In the genomic region with DNA sequence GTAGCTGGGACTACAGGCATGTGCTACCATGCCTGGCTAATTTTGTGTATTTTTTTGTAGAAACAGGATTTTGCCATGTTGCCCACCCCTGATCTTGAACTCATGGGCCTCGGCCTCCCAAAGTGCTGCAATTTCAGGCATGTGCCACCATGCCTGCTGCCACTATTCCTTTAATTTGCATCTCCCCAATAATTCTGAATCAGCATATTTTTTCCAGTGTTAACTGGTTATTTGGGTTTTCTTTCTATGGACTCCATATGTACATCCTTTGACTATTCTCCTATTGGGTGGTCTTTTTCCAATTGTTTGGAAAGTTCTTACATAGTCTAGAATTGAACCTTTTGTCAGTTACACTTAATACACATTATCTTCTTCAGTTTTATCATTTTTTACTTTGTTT, we compare ENCODE assay signal across 1 cellular context.
TF ChIP-seq lines count a peak whose summit lies in the region.

No MANE protein-coding gene starts in this region.

TF ChIP-seq in GM12878, 131 proteins besides CTCF, POLR2A, EP300 and RAD21 (continued from another document):
- TF ChIP-seq, protein P1, sequence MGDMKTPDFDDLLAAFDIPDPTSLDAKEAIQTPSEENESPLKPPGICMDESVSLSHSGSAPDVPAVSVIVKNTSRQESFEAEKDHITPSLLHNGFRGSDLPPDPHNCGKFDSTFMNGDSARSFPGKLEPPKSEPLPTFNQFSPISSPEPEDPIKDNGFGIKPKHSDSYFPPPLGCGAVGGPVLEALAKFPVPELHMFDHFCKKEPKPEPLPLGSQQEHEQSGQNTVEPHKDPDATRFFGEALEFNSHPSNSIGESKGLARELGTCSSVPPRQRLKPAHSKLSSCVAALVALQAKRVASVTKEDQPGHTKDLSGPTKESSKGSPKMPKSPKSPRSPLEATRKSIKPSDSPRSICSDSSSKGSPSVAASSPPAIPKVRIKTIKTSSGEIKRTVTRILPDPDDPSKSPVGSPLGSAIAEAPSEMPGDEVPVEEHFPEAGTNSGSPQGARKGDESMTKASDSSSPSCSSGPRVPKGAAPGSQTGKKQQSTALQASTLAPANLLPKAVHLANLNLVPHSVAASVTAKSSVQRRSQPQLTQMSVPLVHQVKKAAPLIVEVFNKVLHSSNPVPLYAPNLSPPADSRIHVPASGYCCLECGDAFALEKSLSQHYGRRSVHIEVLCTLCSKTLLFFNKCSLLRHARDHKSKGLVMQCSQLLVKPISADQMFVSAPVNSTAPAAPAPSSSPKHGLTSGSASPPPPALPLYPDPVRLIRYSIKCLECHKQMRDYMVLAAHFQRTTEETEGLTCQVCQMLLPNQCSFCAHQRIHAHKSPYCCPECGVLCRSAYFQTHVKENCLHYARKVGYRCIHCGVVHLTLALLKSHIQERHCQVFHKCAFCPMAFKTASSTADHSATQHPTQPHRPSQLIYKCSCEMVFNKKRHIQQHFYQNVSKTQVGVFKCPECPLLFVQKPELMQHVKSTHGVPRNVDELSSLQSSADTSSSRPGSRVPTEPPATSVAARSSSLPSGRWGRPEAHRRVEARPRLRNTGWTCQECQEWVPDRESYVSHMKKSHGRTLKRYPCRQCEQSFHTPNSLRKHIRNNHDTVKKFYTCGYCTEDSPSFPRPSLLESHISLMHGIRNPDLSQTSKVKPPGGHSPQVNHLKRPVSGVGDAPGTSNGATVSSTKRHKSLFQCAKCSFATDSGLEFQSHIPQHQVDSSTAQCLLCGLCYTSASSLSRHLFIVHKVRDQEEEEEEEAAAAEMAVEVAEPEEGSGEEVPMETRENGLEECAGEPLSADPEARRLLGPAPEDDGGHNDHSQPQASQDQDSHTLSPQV (IDR thresholded peaks at IDR 0.05): no peak
- TF ChIP-seq, protein P2, sequence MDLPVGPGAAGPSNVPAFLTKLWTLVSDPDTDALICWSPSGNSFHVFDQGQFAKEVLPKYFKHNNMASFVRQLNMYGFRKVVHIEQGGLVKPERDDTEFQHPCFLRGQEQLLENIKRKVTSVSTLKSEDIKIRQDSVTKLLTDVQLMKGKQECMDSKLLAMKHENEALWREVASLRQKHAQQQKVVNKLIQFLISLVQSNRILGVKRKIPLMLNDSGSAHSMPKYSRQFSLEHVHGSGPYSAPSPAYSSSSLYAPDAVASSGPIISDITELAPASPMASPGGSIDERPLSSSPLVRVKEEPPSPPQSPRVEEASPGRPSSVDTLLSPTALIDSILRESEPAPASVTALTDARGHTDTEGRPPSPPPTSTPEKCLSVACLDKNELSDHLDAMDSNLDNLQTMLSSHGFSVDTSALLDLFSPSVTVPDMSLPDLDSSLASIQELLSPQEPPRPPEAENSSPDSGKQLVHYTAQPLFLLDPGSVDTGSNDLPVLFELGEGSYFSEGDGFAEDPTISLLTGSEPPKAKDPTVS (IDR thresholded peaks at IDR 0.05; ENCODE audit: low read depth, low read length): no peak
- TF ChIP-seq, protein P3, sequence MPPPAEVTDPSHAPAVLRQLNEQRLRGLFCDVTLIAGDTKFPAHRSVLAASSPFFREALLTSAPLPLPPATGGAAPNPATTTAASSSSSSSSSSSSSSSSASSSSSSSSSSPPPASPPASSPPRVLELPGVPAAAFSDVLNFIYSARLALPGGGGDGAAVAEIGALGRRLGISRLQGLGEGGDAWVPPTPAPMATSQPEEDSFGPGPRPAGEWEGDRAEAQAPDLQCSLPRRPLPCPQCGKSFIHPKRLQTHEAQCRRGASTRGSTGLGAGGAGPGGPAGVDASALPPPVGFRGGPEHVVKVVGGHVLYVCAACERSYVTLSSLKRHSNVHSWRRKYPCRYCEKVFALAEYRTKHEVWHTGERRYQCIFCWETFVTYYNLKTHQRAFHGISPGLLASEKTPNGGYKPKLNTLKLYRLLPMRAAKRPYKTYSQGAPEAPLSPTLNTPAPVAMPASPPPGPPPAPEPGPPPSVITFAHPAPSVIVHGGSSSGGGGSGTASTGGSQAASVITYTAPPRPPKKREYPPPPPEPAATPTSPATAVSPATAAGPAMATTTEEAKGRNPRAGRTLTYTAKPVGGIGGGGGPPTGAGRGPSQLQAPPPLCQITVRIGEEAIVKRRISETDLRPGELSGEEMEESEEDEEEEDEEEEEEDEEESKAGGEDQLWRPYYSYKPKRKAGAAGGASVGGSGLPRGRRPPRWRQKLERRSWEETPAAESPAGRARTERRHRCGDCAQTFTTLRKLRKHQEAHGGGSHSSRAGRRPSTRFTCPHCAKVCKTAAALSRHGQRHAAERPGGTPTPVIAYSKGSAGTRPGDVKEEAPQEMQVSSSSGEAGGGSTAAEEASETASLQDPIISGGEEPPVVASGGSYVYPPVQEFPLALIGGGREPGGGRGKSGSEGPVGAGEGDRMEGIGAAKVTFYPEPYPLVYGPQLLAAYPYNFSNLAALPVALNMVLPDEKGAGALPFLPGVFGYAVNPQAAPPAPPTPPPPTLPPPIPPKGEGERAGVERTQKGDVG (CRISPR knock-in tag; IDR thresholded peaks at IDR 0.05): no peak
- TF ChIP-seq BHLHE40 (IDR thresholded peaks at IDR 0.05; ENCODE audit: borderline replicate concordance in 1 of 2, low read depth in 2 of 2, low read length in 1 of 2) (no peak), FOXK2 (IDR thresholded peaks at IDR 0.05) (no peak), NR2F1 (conservative IDR thresholded peaks at IDR 0.05) (no peak), SREBF1 (IDR thresholded peaks at IDR 0.05; ENCODE audit: low read length) (no peak), LARP7 (IDR thresholded peaks at IDR 0.05) (no peak), TCF7 (IDR thresholded peaks at IDR 0.05; ENCODE audit: borderline replicate concordance) (no peak)
- TF ChIP-seq, protein P4, sequence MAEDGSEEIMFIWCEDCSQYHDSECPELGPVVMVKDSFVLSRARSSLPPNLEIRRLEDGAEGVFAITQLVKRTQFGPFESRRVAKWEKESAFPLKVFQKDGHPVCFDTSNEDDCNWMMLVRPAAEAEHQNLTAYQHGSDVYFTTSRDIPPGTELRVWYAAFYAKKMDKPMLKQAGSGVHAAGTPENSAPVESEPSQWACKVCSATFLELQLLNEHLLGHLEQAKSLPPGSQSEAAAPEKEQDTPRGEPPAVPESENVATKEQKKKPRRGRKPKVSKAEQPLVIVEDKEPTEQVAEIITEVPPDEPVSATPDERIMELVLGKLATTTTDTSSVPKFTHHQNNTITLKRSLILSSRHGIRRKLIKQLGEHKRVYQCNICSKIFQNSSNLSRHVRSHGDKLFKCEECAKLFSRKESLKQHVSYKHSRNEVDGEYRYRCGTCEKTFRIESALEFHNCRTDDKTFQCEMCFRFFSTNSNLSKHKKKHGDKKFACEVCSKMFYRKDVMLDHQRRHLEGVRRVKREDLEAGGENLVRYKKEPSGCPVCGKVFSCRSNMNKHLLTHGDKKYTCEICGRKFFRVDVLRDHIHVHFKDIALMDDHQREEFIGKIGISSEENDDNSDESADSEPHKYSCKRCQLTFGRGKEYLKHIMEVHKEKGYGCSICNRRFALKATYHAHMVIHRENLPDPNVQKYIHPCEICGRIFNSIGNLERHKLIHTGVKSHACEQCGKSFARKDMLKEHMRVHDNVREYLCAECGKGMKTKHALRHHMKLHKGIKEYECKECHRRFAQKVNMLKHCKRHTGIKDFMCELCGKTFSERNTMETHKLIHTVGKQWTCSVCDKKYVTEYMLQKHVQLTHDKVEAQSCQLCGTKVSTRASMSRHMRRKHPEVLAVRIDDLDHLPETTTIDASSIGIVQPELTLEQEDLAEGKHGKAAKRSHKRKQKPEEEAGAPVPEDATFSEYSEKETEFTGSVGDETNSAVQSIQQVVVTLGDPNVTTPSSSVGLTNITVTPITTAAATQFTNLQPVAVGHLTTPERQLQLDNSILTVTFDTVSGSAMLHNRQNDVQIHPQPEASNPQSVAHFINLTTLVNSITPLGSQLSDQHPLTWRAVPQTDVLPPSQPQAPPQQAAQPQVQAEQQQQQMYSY (CRISPR knock-in tag; IDR thresholded peaks at IDR 0.05): no peak
- TF ChIP-seq, protein P5, sequence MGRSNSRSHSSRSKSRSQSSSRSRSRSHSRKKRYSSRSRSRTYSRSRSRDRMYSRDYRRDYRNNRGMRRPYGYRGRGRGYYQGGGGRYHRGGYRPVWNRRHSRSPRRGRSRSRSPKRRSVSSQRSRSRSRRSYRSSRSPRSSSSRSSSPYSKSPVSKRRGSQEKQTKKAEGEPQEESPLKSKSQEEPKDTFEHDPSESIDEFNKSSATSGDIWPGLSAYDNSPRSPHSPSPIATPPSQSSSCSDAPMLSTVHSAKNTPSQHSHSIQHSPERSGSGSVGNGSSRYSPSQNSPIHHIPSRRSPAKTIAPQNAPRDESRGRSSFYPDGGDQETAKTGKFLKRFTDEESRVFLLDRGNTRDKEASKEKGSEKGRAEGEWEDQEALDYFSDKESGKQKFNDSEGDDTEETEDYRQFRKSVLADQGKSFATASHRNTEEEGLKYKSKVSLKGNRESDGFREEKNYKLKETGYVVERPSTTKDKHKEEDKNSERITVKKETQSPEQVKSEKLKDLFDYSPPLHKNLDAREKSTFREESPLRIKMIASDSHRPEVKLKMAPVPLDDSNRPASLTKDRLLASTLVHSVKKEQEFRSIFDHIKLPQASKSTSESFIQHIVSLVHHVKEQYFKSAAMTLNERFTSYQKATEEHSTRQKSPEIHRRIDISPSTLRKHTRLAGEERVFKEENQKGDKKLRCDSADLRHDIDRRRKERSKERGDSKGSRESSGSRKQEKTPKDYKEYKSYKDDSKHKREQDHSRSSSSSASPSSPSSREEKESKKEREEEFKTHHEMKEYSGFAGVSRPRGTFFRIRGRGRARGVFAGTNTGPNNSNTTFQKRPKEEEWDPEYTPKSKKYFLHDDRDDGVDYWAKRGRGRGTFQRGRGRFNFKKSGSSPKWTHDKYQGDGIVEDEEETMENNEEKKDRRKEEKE (IDR thresholded peaks at IDR 0.05): no peak
- TF ChIP-seq, protein P6, sequence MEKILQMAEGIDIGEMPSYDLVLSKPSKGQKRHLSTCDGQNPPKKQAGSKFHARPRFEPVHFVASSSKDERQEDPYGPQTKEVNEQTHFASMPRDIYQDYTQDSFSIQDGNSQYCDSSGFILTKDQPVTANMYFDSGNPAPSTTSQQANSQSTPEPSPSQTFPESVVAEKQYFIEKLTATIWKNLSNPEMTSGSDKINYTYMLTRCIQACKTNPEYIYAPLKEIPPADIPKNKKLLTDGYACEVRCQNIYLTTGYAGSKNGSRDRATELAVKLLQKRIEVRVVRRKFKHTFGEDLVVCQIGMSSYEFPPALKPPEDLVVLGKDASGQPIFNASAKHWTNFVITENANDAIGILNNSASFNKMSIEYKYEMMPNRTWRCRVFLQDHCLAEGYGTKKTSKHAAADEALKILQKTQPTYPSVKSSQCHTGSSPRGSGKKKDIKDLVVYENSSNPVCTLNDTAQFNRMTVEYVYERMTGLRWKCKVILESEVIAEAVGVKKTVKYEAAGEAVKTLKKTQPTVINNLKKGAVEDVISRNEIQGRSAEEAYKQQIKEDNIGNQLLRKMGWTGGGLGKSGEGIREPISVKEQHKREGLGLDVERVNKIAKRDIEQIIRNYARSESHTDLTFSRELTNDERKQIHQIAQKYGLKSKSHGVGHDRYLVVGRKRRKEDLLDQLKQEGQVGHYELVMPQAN (conservative IDR thresholded peaks at IDR 0.05): no peak
